Comparison of ENCODE assay signal across 8 cellular contexts in the genomic region with DNA sequence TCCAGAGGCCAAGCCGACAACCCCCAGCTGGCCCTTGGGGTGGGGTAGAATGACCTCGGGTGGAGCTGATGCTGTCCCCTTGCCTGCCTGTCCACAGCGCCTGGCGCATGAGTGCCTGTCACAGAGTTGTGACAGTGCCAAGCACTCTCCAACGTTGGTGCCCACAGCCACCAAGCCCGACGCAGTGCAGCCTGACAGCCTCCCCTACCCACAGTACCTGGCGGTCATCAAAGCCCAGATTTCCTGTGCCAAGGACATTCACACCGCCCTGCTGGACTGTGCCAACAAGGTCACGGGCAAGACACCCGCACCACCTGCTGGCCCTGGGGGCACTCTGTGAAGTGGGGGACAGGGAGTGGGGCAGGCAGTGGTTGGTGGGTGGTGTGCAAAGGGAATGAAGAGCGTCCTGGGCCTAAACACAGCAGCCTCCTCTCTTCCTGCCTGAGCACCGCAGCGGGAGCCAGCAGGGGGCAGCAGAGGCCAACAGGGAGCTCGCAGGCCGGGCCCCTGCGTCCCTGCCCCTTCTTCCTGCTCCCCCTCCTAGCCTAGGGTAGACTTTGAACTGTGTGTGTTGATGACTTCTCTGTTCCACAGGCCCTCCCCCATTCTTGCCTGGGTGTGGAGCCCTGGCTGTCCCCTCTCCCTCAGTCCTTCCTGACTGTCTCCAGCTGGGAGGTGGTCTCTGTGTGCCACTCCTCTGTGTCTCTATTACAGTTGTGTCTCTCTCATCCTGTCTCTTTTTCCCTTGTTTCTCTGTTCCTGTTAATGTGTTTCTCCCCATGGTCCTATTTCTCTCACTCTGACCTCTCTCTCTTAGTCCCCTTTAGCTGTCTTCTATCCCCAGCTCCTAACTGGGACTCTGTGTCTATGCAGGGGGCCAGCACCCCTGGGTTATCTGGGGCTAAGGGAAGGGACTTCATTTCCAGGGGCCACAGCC. TPM values are rescaled to one million over a fixed set of nuclear protein-coding genes. Genes with fewer than 3 reads are reported as not detected.
DNase-seq lines count a peak whose midpoint lies in the region; ATAC-seq, FAIRE-seq and TF ChIP-seq lines count a peak whose summit lies in the region.

No MANE protein-coding gene starts in this region.

- H3K36me3 Mint-ChIP-seq in WTC11 = peaks cover 21% of the 10 kb centered on the region

- peak overlapping the region; percentile 64 for H3K4me2 ChIP-seq in keratinocyte (ENCODE audit: control insufficient read depth, extremely low read depth, insufficient read depth, low read depth, low read length)

- no peak overlapping the region for H3K4me3 Mint-ChIP-seq in WTC11

- no peaks in the 10 kb centered on the region for H3K9me1 ChIP-seq in keratinocyte (ENCODE audit: control insufficient read depth, extremely low read depth, insufficient read depth, low read length)

- dilution Hi-C loops in keratinocyte (cut with MboI; ENCODE audit: extremely low pct_ligation_motif_present, low sequenced_read_pairs) = no loop called here

- TF ChIP-seq CTCF in WTC11 (IDR thresholded peaks at IDR 0.05) (peak; percentile 93), breast epithelium (IDR thresholded peaks at IDR 0.05) (peak; percentile 60 to 99 (median 95)), keratinocyte (optimal IDR thresholded peaks at IDR 0.05 in 1 of 3, IDR thresholded peaks at IDR 0.05 in 1 of 3, conservative IDR thresholded peaks at IDR 0.05 in 1 of 3; ENCODE audit: extremely low read depth in 1 of 3, insufficient read depth in 2 of 3, low read length in 3 of 3) (peak; percentile 97 to 100 (median 99))

- no peak for FAIRE-seq in keratinocyte (lab: Jason Lieb, UNC)

- H3K27ac Mint-ChIP-seq in WTC11 = peak overlapping the region; percentile 54

- no peak for TF ChIP-seq POLR2A in breast epithelium (IDR thresholded peaks at IDR 0.05)

- peaks cover 25% of the 10 kb centered on the region for H3K4me1 Mint-ChIP-seq in WTC11

- H3K27me3 ChIP-seq in breast epithelium = no peaks in the 10 kb centered on the region
- no peaks in the 10 kb centered on the region for H3K27me3 ChIP-seq in keratinocyte (ENCODE audit: control insufficient read depth, extremely low read depth, insufficient read depth, low read length)

- no peaks in the 10 kb centered on the region for H3K27me3 Mint-ChIP-seq in WTC11 (ENCODE audit: low read depth)

- H3K27ac ChIP-seq in breast epithelium (peak overlapping the region; percentile 77 to 85), keratinocyte (ENCODE audit: control insufficient read depth, insufficient read depth, low read length) (peak overlapping the region; percentile 99)

- peaks cover 1% of the 10 kb centered on the region for H3K79me2 ChIP-seq in keratinocyte (ENCODE audit: control insufficient read depth, insufficient read depth, low read length)

- ATAC-seq in HG02763 (IDR thresholded peaks at IDR 0.05; ENCODE audit: unreplicated experiment) = peak; percentile 37
- ATAC-seq in WTC11 = peak; percentile 88
- ATAC-seq in GM19452 (IDR thresholded peaks at IDR 0.05; ENCODE audit: unreplicated experiment) = no peak

- H3K4me3 ChIP-seq in breast epithelium (peak overlapping the region in 1 of 3 donors; percentile 17), keratinocyte (ENCODE audit: control insufficient read depth in 2 of 3, extremely low read depth in 1 of 3, insufficient read depth in 2 of 3, low read depth in 1 of 3, low read length in 3 of 3) (peak overlapping the region in 1 of 3 experiments; percentile 7)

- no peak overlapping the region for H2AFZ ChIP-seq in keratinocyte (ENCODE audit: control insufficient read depth, low read length)

- POLR2A ChIA-PET in WTC11 (lab: Charles Lee) = interaction anchor here (0.5 to 1.7 kb wide), 6 partner anchors 9 to 987 kb away, joined by 3 to 7 read pairs (median 5); a partner anchor contains a TSS

- intact Hi-C loops in breast epithelium (cut with DNase I; ENCODE audit: low total_unique reads) = no loop called here

- no peaks in the 10 kb centered on the region for H3K9me3 ChIP-seq in breast epithelium
- no peaks in the 10 kb centered on the region for H3K9me3 ChIP-seq in keratinocyte (ENCODE audit: control insufficient read depth, low read depth, low read length)

- peak overlapping the region; percentile 86 for H3K9ac ChIP-seq in keratinocyte (ENCODE audit: control insufficient read depth, extremely low read depth, insufficient read depth, low read length)

- peak; percentile 87 for DNase-seq in Daoy (ENCODE audit: low read depth)
- peak; percentile 98 for DNase-seq in NCI-H2227 (lab: John Stamatoyannopoulos, UW; ENCODE audit: unreplicated experiment)
- DNase-seq in WTC11 (ENCODE audit: low spot score) = peak; percentile 94
- peak; percentile 82 to 85 for DNase-seq in breast epithelium (ENCODE audit: low spot score in 2 of 2)
- DNase-seq in keratinocyte (ENCODE audit: low read depth, low spot score) = no peak
- peak; percentile 95 for DNase-seq in stimulated activated CD4-positive, alpha-beta T cell treated with anti-CD3 and anti-CD28 coated beads, Interleukin-15, amount 100 ng/mL, for 24 hours

- H4K20me1 ChIP-seq in keratinocyte (ENCODE audit: control insufficient read depth, extremely low read depth, insufficient read depth, low read length) = no peaks in the 10 kb centered on the region

- H3K36me3 ChIP-seq in breast epithelium (no peaks in the 10 kb centered on the region), keratinocyte (ENCODE audit: control insufficient read depth in 2 of 2, extremely low read depth in 1 of 2, insufficient read depth in 2 of 2, low read length in 2 of 2) (peaks cover 10 to 15% of the 10 kb centered on the region in 2 experiments)

- no peaks in the 10 kb centered on the region for H3K4me1 ChIP-seq in breast epithelium
- H3K4me1 ChIP-seq in keratinocyte (ENCODE audit: control insufficient read depth, extremely low read depth, insufficient read depth, low read length) = peaks cover 35% of the 10 kb centered on the region

- no peaks in the 10 kb centered on the region for H3K9me3 Mint-ChIP-seq in WTC11

- CTCF ChIA-PET in WTC11 (lab: Charles Lee) = interaction anchor here (0.5 to 3.6 kb wide), 29 partner anchors 10 to 578 kb away, joined by 3 to 43 read pairs (median 5); a partner anchor contains a TSS

RNA-seq across cellular contexts. Expression of a gene that starts 6.5 kb away (rescaled TPM):
- 20.7 and 41.1 TPM in 2 replicates for total RNA-seq in Daoy (2014; rRNA removed; shearing (Covaris generic))
- total RNA-seq in WTC11 (2021) (37.6 to 42.9 TPM (median 39.4 TPM) in 3 replicates), breast epithelium (10 to 100 TPM; 36.6 to 49.5 (median 47.3) TPM)
- 14.7 to 18.8 TPM (median 18.2 TPM) in 3 replicates for polyA plus RNA-seq in keratinocyte
- polyA plus RNA-seq in keratinocyte (2011; ENCODE audit: low read depth) = 20.0 TPM
- 18.8 and 23.9 TPM in 2 replicates for polyA plus RNA-seq in keratinocyte (2011; cell fraction: cytosol; rRNA removed)
- 15.6 and 18.3 TPM in 2 replicates for polyA plus RNA-seq in keratinocyte (2011; cell fraction: nucleus; rRNA removed)
- polyA plus RNA-seq in keratinocyte (2012; ENCODE audit: low replicate concordance) = 9.2 and 15.5 TPM in 2 replicates
- polyA minus RNA-seq in keratinocyte = 18.8 to 47.0 TPM (median 20.1 TPM) in 3 replicates
- 17.8 TPM for polyA minus RNA-seq in keratinocyte (2011; cell fraction: cytosol; rRNA and poly(A)+ RNA removed)
- polyA minus RNA-seq in keratinocyte (2011; cell fraction: nucleus; rRNA and poly(A)+ RNA removed) = 6.0 and 8.5 TPM in 2 replicates

RNA-seq across cellular contexts. Expression of a gene that starts 6.7 kb away (rescaled TPM):
- 43.2 and 56.7 TPM in 2 replicates for total RNA-seq in Daoy (2014; rRNA removed; shearing (Covaris generic))
- 27.8 to 34.4 TPM (median 29.4 TPM) in 3 replicates for total RNA-seq in WTC11 (2021)
- 10 to 100 TPM; 41.3 to 49.5 (median 45.2) TPM for total RNA-seq in breast epithelium
- 30.7 to 53.3 TPM (median 39.4 TPM) in 3 replicates for polyA plus RNA-seq in keratinocyte
- polyA plus RNA-seq in keratinocyte (2011; ENCODE audit: low read depth) = 42.1 TPM
- 37.7 and 48.7 TPM in 2 replicates for polyA plus RNA-seq in keratinocyte (2011; cell fraction: cytosol; rRNA removed)
- polyA plus RNA-seq in keratinocyte (2011; cell fraction: nucleus; rRNA removed) = 52.1 and 61.1 TPM in 2 replicates
- polyA plus RNA-seq in keratinocyte (2012; ENCODE audit: low replicate concordance) = 40.2 and 49.3 TPM in 2 replicates
- 19.4 to 34.4 TPM (median 29.8 TPM) in 3 replicates for polyA minus RNA-seq in keratinocyte
- polyA minus RNA-seq in keratinocyte (2011; cell fraction: cytosol; rRNA and poly(A)+ RNA removed) = 32.2 TPM
- polyA minus RNA-seq in keratinocyte (2011; cell fraction: nucleus; rRNA and poly(A)+ RNA removed) = 21.0 and 24.5 TPM in 2 replicates

RNA-seq across cellular contexts. Expression of a gene that starts 9.0 kb away (rescaled TPM):
- total RNA-seq in Daoy (2014; rRNA removed; shearing (Covaris generic)) = 0.21 and 2.1 TPM in 2 replicates
- 17.3 to 22.2 TPM (median 18.4 TPM) in 3 replicates for total RNA-seq in WTC11 (2021)
- total RNA-seq in breast epithelium = 100 to 1,000 TPM in 2 of 3 donors, 10 to 100 TPM in 1; 91.7 to 299 (median 143) TPM
- polyA plus RNA-seq in keratinocyte = 10.4 to 14.2 TPM (median 12.8 TPM) in 3 replicates
- polyA plus RNA-seq in keratinocyte (2011; ENCODE audit: low read depth) = 66.8 TPM
- 11.3 and 17.9 TPM in 2 replicates for polyA plus RNA-seq in keratinocyte (2011; cell fraction: cytosol; rRNA removed)
- 93.2 and 153 TPM in 2 replicates for polyA plus RNA-seq in keratinocyte (2011; cell fraction: nucleus; rRNA removed)
- 35.1 and 305 TPM in 2 replicates for polyA plus RNA-seq in keratinocyte (2012; ENCODE audit: low replicate concordance)
- polyA minus RNA-seq in keratinocyte = 6.3 to 18.5 TPM (median 9.8 TPM) in 3 replicates
- polyA minus RNA-seq in keratinocyte (2011; cell fraction: cytosol; rRNA and poly(A)+ RNA removed) = 40.3 TPM
- 35.3 and 40.7 TPM in 2 replicates for polyA minus RNA-seq in keratinocyte (2011; cell fraction: nucleus; rRNA and poly(A)+ RNA removed)

RNA-seq across cellular contexts. Expression of a gene that starts 14.8 kb away (rescaled TPM):
- total RNA-seq in Daoy (2014; rRNA removed; shearing (Covaris generic)) = 3.0 and 6.9 TPM in 2 replicates
- total RNA-seq in WTC11 (2021) (62.3 to 72.0 TPM (median 63.6 TPM) in 3 replicates), breast epithelium (10 to 100 TPM in 2 of 3 donors, 1 to 10 TPM in 1; 8.0 to 11.8 (median 10.2) TPM)
- polyA plus RNA-seq in keratinocyte = 3.6 to 6.4 TPM (median 5.2 TPM) in 3 replicates
- polyA plus RNA-seq in keratinocyte (2011; ENCODE audit: low read depth) = 2.9 TPM
- 2.6 and 2.8 TPM in 2 replicates for polyA plus RNA-seq in keratinocyte (2011; cell fraction: cytosol; rRNA removed)
- 20.5 and 27.7 TPM in 2 replicates for polyA plus RNA-seq in keratinocyte (2011; cell fraction: nucleus; rRNA removed)
- polyA plus RNA-seq in keratinocyte (2012; ENCODE audit: low replicate concordance) = 4.8 and 12.2 TPM in 2 replicates
- 6.0 to 50.0 TPM (median 6.2 TPM) in 3 replicates for polyA minus RNA-seq in keratinocyte
- 9.0 TPM for polyA minus RNA-seq in keratinocyte (2011; cell fraction: cytosol; rRNA and poly(A)+ RNA removed)
- polyA minus RNA-seq in keratinocyte (2011; cell fraction: nucleus; rRNA and poly(A)+ RNA removed) = 12.6 and 12.8 TPM in 2 replicates

RNA-seq across cellular contexts. Expression of a gene that starts 38.1 kb away (rescaled TPM):
- total RNA-seq in Daoy (2014; rRNA removed; shearing (Covaris generic)) = 54.9 and 71.8 TPM in 2 replicates
- total RNA-seq in WTC11 (2021) (2,962 to 3,158 TPM (median 2,999 TPM) in 3 replicates), breast epithelium (1,000 to 10,000 TPM; 1,681 to 3,245 (median 1,756) TPM)
- polyA plus RNA-seq in keratinocyte = 1,323 to 2,302 TPM (median 1,614 TPM) in 3 replicates
- polyA plus RNA-seq in keratinocyte (2011; ENCODE audit: low read depth) = 343 TPM
- polyA plus RNA-seq in keratinocyte (2011; cell fraction: cytosol; rRNA removed) = 1,568 and 2,617 TPM in 2 replicates
- 776 and 828 TPM in 2 replicates for polyA plus RNA-seq in keratinocyte (2011; cell fraction: nucleus; rRNA removed)
- polyA plus RNA-seq in keratinocyte (2012; ENCODE audit: low replicate concordance) = 2,774 and 3,181 TPM in 2 replicates
- 1,316 to 1,952 TPM (median 1,376 TPM) in 3 replicates for polyA minus RNA-seq in keratinocyte
- polyA minus RNA-seq in keratinocyte (2011; cell fraction: cytosol; rRNA and poly(A)+ RNA removed) = 2,828 TPM
- 277 and 290 TPM in 2 replicates for polyA minus RNA-seq in keratinocyte (2011; cell fraction: nucleus; rRNA and poly(A)+ RNA removed)
